ENCODE assay signal across 14 cellular contexts in genomic region chr16:16076400-16076901, GRCh38.
DNase-seq lines count a peak whose midpoint lies in the region; ATAC-seq, FAIRE-seq and TF ChIP-seq lines count a peak whose summit lies in the region.
"Had no signal": no experiment of that assay in that cellular context is flagged by ENCODE, and none has a peak within 500 bp of the region (broad histone marks: within the 10 kb centered on the region; RNA-seq: fewer than 3 reads in every experiment).

No MANE protein-coding gene starts in this region.

- no peak for TF ChIP-seq EP300 in K562 (IDR thresholded peaks at IDR 0.05; ENCODE audit: low read length)

- BruUV-seq in K562 (replicated peaks; lab: Mats Ljungman, UMichigan), result no TSS peak

- WGBS in K562 (ENCODE audit: insufficient coverage, low coverage, missing lambda C conversion rate), result 90% methylated on average over 11 of the region's 11 CpGs

- no peaks in the 10 kb centered on the region for H3K9me3 ChIP-seq in K562 (replicated peaks; ENCODE audit: control insufficient read depth, insufficient read depth, low read depth, low read length)
- no peaks in the 10 kb centered on the region for H3K9me3 ChIP-seq in neutrophil
- no peaks in the 10 kb centered on the region for H3K9me3 ChIP-seq in upper lobe of right lung
- no peaks in the 10 kb centered on the region for H3K9me3 ChIP-seq in kidney (ENCODE audit: control insufficient read depth in 1 of 2, low read length in 2 of 2)

- H3K9me1 ChIP-seq in K562 (ENCODE audit: control insufficient read depth, insufficient read depth, low read length), result no peaks in the 10 kb centered on the region

- no peak for TF ChIP-seq CTCF in K562 (IDR thresholded peaks at IDR 0.05 in 2 of 3, conservative IDR thresholded peaks at IDR 0.05 in 1 of 3; ENCODE audit: insufficient read depth in 2 of 3, low read depth in 1 of 3, low read length in 3 of 3)
- no peak for TF ChIP-seq CTCF in neutrophil (IDR thresholded peaks at IDR 0.05)
- TF ChIP-seq CTCF in upper lobe of right lung (IDR thresholded peaks at IDR 0.05), result no peak
- TF ChIP-seq CTCF in kidney (IDR thresholded peaks at IDR 0.05; ENCODE audit: borderline replicate concordance, extremely low read depth, insufficient read depth), result no peak

- H3K27ac ChIP-seq in K562 (ENCODE audit: extremely low read depth, low read depth, low read length) (no peak overlapping the region), neutrophil (peak overlapping the region; percentile 92), upper lobe of right lung (peak overlapping the region; percentile 18), kidney (ENCODE audit: low read depth in 2 of 2, low read length in 2 of 2) (no peak overlapping the region), caudate nucleus (ENCODE audit: low read depth, low read length) (no peak overlapping the region)

- DNase-seq in activated CD8-positive, alpha-beta memory T cell treated with anti-CD3 and anti-CD28 coated beads, Interleukin-2, amount 10 ng/mL, durations not matched to agents 7 days and 5 days, result no peak
- DNase-seq in activated CD8-positive, alpha-beta memory T cell treated with anti-CD3 and anti-CD28 coated beads, Interleukin-2, amount 50 U/mL, for 4 hours, result no peak
- DNase-seq in K562 (ENCODE audit: extremely low read depth in 1 of 4, low spot score in 3 of 4) (no peak), upper lobe of right lung (no peak), kidney (no peak), caudate nucleus (lab: John Stamatoyannopoulos, UW) (no peak), pons (ENCODE audit: low spot score) (no peak)
- DNase-seq: ACHN; activated naive CD4-positive, alpha-beta T cell treated with Interleukin-2 at 50 U/mL for 16 hours; HCEC 1CT; NCI-H1092; stimulated activated CD4-positive, alpha-beta T cell treated with anti-CD3 and anti-CD28 coated beads, Interleukin-1b, Interleukin-23, amount 100 ng/mL, for 48 hours had no signal

- H4K20me1 ChIP-seq in K562 (replicated peaks; ENCODE audit: control insufficient read depth, insufficient read depth, low read length), result no peaks in the 10 kb centered on the region

- H3K36me3 ChIP-seq in K562 (ENCODE audit: control insufficient read depth, insufficient read depth, low read length) (peaks cover 76% of the 10 kb centered on the region; the same call in 2 of the 3 replicates), neutrophil (peaks cover 33% of the 10 kb centered on the region), upper lobe of right lung (peaks cover 58% of the 10 kb centered on the region), kidney (ENCODE audit: control insufficient read depth in 1 of 2, insufficient read depth in 2 of 2, low read length in 2 of 2) (peaks cover 2 to 15% of the 10 kb centered on the region in 2 donors)

- no peaks in the 10 kb centered on the region for H3K9me3 Mint-ChIP-seq in activated CD8-positive, alpha-beta memory T cell treated with anti-CD3 and anti-CD28 coated beads, Interleukin-2, amount 10 ng/mL, durations not matched to agents 7 days and 5 days (ENCODE audit: low read depth)

- no peak for TF ChIP-seq RAD21 in K562 (CRISPR knock-in tag; conservative IDR thresholded peaks at IDR 0.05 in 1 of 2, IDR thresholded peaks at IDR 0.05 in 1 of 2)

- H3K4me3 Mint-ChIP-seq in activated CD8-positive, alpha-beta memory T cell treated with anti-CD3 and anti-CD28 coated beads, Interleukin-2, amount 10 ng/mL, durations not matched to agents 7 days and 5 days, result no peak overlapping the region

- H3K36me3 Mint-ChIP-seq in activated CD8-positive, alpha-beta memory T cell treated with anti-CD3 and anti-CD28 coated beads, Interleukin-2, amount 10 ng/mL, durations not matched to agents 7 days and 5 days, result peaks cover 45% of the 10 kb centered on the region

- FAIRE-seq in K562 (lab: Jason Lieb, UNC), result no peak
- FAIRE-seq in kidney (lab: Jason Lieb, UNC), result no peak
- FAIRE-seq: HTR-8/SVneo had no signal

- no peaks in the 10 kb centered on the region for H3K27me3 Mint-ChIP-seq in activated CD8-positive, alpha-beta memory T cell treated with anti-CD3 and anti-CD28 coated beads, Interleukin-2, amount 10 ng/mL, durations not matched to agents 7 days and 5 days

- CTCF ChIA-PET in activated CD8-positive, alpha-beta memory T cell treated with anti-CD3 and anti-CD28 coated beads, Interleukin-2, amount 10 ng/mL, durations not matched to agents 7 days and 5 days (lab: Charles Lee), result no interaction called here
- CTCF ChIA-PET in K562 (lab: Yijun Ruan, JAX; ENCODE audit: low intra/inter-chr PET ratio), result no interaction called here

- ATAC-seq in activated CD8-positive, alpha-beta memory T cell treated with anti-CD3 and anti-CD28 coated beads, Interleukin-2, amount 10 ng/mL, durations not matched to agents 7 days and 5 days, result no peak
- no peak for ATAC-seq in K562
- no peak for ATAC-seq in upper lobe of right lung

- H3K4me1 ChIP-seq in K562 (replicated peaks in 1 of 2; ENCODE audit: control insufficient read depth in 2 of 2, insufficient read depth in 2 of 2, low read length in 2 of 2) (peaks cover 0 to 7% of the 10 kb centered on the region in 2 experiments; a peak in 2 of 5 replicates), neutrophil (ENCODE audit: control insufficient read depth in 1 of 2, insufficient read depth in 1 of 2, low read depth in 1 of 2, low read length in 1 of 2) (peaks cover 40% of the 10 kb centered on the region in 2 experiments), upper lobe of right lung (peaks cover 21% of the 10 kb centered on the region), kidney (ENCODE audit: control insufficient read depth in 1 of 2, insufficient read depth in 1 of 2, low read depth in 1 of 2, low read length in 2 of 2) (peaks cover 5 to 15% of the 10 kb centered on the region in 2 donors)

- H3K9ac ChIP-seq in K562 (ENCODE audit: insufficient read depth in 1 of 2, low read depth in 2 of 2, low read length in 2 of 2), result no peak overlapping the region
- H3K9ac ChIP-seq in kidney (ENCODE audit: low read length in 2 of 2), result no peak overlapping the region

- H2AFZ ChIP-seq in K562 (ENCODE audit: low read depth, low read length), result no peak overlapping the region

- H3K4me1 Mint-ChIP-seq in activated CD8-positive, alpha-beta memory T cell treated with anti-CD3 and anti-CD28 coated beads, Interleukin-2, amount 10 ng/mL, durations not matched to agents 7 days and 5 days, result peaks cover 27% of the 10 kb centered on the region

- no peak for TF ChIP-seq POLR2A in K562 (conservative IDR thresholded peaks at IDR 0.05)

- in situ Hi-C loops in K562 (cut with MboI), result no loop called here

- no peak overlapping the region for H3K4me2 ChIP-seq in K562 (ENCODE audit: insufficient read depth, low read length)

- no peaks in the 10 kb centered on the region for H3K27me3 ChIP-seq in K562 (ENCODE audit: control insufficient read depth in 2 of 2, insufficient read depth in 2 of 2, low read length in 2 of 2)
- H3K27me3 ChIP-seq in neutrophil, result no peaks in the 10 kb centered on the region
- H3K27me3 ChIP-seq in upper lobe of right lung, result no peaks in the 10 kb centered on the region

- H3K27ac Mint-ChIP-seq in activated CD8-positive, alpha-beta memory T cell treated with anti-CD3 and anti-CD28 coated beads, Interleukin-2, amount 10 ng/mL, durations not matched to agents 7 days and 5 days, result peak overlapping the region; percentile 8

- POLR2A ChIA-PET in K562 (lab: Yijun Ruan, JAX), result interaction anchor here (0.6 kb wide), 1 partner anchor 451 kb away, joined by 3 read pairs; no protein-coding TSS in a partner anchor

- H3K4me3 ChIP-seq in K562 (no peak overlapping the region), neutrophil (ENCODE audit: low read depth in 1 of 2, low read length in 1 of 2) (peak overlapping the region; percentile 58 to 61), upper lobe of right lung (no peak overlapping the region), kidney (ENCODE audit: low read length in 2 of 2) (no peak overlapping the region)

- H3K79me2 ChIP-seq in K562 (ENCODE audit: control insufficient read depth, insufficient read depth, low read length), result no peaks in the 10 kb centered on the region

- intact Hi-C loops in K562 (cut with micrococcal nuclease) (no loop called here), upper lobe of right lung (cut with DNase I) (no loop called here), kidney (cut with DNase I) (no loop called here)

TF ChIP-seq in K562, 482 proteins besides CTCF, POLR2A, EP300 and RAD21 (continues in another document):
- TF ChIP-seq BCOR (IDR thresholded peaks at IDR 0.05) (0 out of 2 replicates have a peak, but pooled peaks have one; percentile 51), ESRRA (IDR thresholded peaks at IDR 0.05; ENCODE audit: borderline replicate concordance, low read depth) (peak; percentile 90), DMBX1 (CRISPR knock-in tag; IDR thresholded peaks at IDR 0.05; ENCODE audit: borderline replicate concordance) (no peak), TCF7 (IDR thresholded peaks at IDR 0.05; ENCODE audit: borderline replicate concordance) (no peak), NFE2 (IDR thresholded peaks at IDR 0.05; ENCODE audit: low read depth) (no peak), SIX5 (IDR thresholded peaks at IDR 0.05; ENCODE audit: borderline replicate concordance in 1 of 2, insufficient read depth in 1 of 2, low read depth in 1 of 2, low read length in 2 of 2) (no peak), ZNF512 (tag; IDR thresholded peaks at IDR 0.05) (no peak), RBM25 (IDR thresholded peaks at IDR 0.05; ENCODE audit: low read depth, low read length, severe bottlenecking) (peak; percentile 78), KHSRP (IDR thresholded peaks at IDR 0.05) (no peak), NRF1 (conservative IDR thresholded peaks at IDR 0.05 in 1 of 2, IDR thresholded peaks at IDR 0.05 in 1 of 2) (no peak), PHTF2 (CRISPR knock-in tag; IDR thresholded peaks at IDR 0.05) (no peak), KDM1A (IDR thresholded peaks at IDR 0.05) (0 out of 4 replicates have a peak, but pooled peaks of 1 of the 2 experiments have one; percentile 24), FOSL1 (tag; conservative IDR thresholded peaks at IDR 0.05) (no peak), SP1 (CRISPR knock-in tag; IDR thresholded peaks at IDR 0.05) (no peak), ZNF780A (CRISPR knock-in tag; IDR thresholded peaks at IDR 0.05) (no peak), ZNF699 (CRISPR knock-in tag; IDR thresholded peaks at IDR 0.05; ENCODE audit: insufficient replicate concordance) (no peak), IFI16 (CRISPR knock-in tag; IDR thresholded peaks at IDR 0.05) (no peak)

Comparison
In these comparisons a context has a peak if more than half of its experiments do, and no peak if none do; other contexts are left out.
1. H3K27ac ChIP-seq: peak in neutrophil (single experiment) and upper lobe of right lung (single experiment); none in K562 (single experiment), kidney (0 of 2) and caudate nucleus (single experiment).
2. H3K4me3 ChIP-seq: peak in neutrophil (2 of 2); none in K562 (single experiment), upper lobe of right lung (single experiment) and kidney (0 of 2).